ENCODE assay signal across 7 cellular contexts in the genomic region with DNA sequence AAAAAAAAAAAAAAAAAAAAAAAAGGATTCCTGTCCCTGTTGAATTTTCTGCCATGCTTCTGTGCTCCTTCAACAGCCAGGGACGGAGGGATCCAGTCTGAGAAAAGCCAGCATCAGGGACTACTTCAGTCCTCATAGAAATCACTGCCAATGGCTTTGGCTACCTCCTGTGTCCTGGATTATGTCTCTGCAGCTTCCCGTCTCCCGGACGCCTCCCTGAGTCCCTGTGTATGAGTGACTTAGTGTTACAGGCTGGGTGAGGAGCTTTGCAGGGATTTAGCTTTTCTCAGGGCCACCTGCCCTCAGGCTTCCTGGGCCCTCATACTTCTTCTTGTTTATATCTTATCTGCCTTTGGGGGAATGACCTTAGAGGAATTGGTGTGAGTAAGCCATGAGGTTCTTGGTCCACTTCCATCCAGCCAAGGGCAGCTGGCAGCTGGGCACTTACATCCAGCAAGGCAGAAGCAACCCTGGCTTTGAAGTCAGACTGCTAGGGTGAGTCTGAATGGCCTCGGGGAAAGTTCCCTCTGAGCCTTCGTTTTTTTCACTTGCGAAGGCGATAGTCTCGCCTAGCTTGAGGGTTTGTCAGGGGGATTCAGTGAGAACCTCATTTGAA.
DNase-seq lines count a peak whose midpoint lies in the region; ATAC-seq, FAIRE-seq and TF ChIP-seq lines count a peak whose summit lies in the region.
"Not testable (repeated sequence)": the region's sequence is repeated elsewhere in the genome, so short reads cannot be mapped to it uniquely, and the experiment has no call there.

No MANE protein-coding gene starts in this region.

- CTCF ChIA-PET in activated B cell treated with CpG ODN at 0.5 μM for 24 hours (lab: Charles Lee): not testable (repeated sequence)

- DNase-seq in DMS79 treated with DMSO at 0.1 percent for 48 hours (lab: John Stamatoyannopoulos, UW) (peak; percentile 3), H54 (ENCODE audit: insufficient read length, low spot score) (peak; percentile 25), NCI-H82 (lab: John Stamatoyannopoulos, UW) (peak; percentile 88), fibroblast of the aortic adventitia (ENCODE audit: low read depth) (peak; percentile 51), iPS-NIHi7 (ENCODE audit: extremely low spot score) (peak; percentile 10), psoas muscle (peak in 1 of 2 donors; percentile 31)
- DNase-seq in activated B cell treated with CpG ODN at 0.5 μM for 24 hours: not testable (repeated sequence)

- TF ChIP-seq CTCF in activated B cell treated with CpG ODN at 0.5 μM for 24 hours (IDR thresholded peaks at IDR 0.05); fibroblast of the aortic adventitia (IDR thresholded peaks at IDR 0.05; ENCODE audit: insufficient read depth, low read length); psoas muscle (IDR thresholded peaks at IDR 0.05): not testable (repeated sequence)

- H3K27me3 Mint-ChIP-seq in activated B cell treated with CpG ODN at 0.5 μM for 24 hours: not testable (repeated sequence)

- H3K36me3 Mint-ChIP-seq in activated B cell treated with CpG ODN at 0.5 μM for 24 hours (ENCODE audit: low read depth): not testable (repeated sequence)

- H3K4me1 Mint-ChIP-seq in activated B cell treated with CpG ODN at 0.5 μM for 24 hours: peaks cover 81% of the 10 kb centered on the region

- peak; percentile 90 for FAIRE-seq in H54 (lab: Jason Lieb, UNC)

- not testable (repeated sequence) for H3K9me3 ChIP-seq in psoas muscle

- not testable (repeated sequence) for H3K4me3 ChIP-seq in fibroblast of the aortic adventitia (ENCODE audit: low read depth, low read length); psoas muscle

- not testable (repeated sequence) for ATAC-seq in activated B cell treated with CpG ODN at 0.5 μM for 24 hours (ENCODE audit: low read depth)
- ATAC-seq in psoas muscle: peak; percentile 57 to 76 (median 64)

- H3K4me3 Mint-ChIP-seq in activated B cell treated with CpG ODN at 0.5 μM for 24 hours: not testable (repeated sequence)

- intact Hi-C loops in activated B cell treated with CpG ODN at 0.5 μM for 24 hours (cut with micrococcal nuclease); psoas muscle (cut with DNase I): not testable (repeated sequence)

- not testable (repeated sequence) for H3K36me3 ChIP-seq in psoas muscle (ENCODE audit: insufficient read depth in 1 of 2, low read depth in 1 of 2)

- TF ChIP-seq POLR2A in H54 (IDR thresholded peaks at IDR 0.05; ENCODE audit: low read depth, low read length): not testable (repeated sequence)

- H3K9me3 Mint-ChIP-seq in activated B cell treated with CpG ODN at 0.5 μM for 24 hours: not testable (repeated sequence)

- H3K27ac Mint-ChIP-seq in activated B cell treated with CpG ODN at 0.5 μM for 24 hours: peak overlapping the region; percentile 76

- H3K4me1 ChIP-seq in psoas muscle: not testable (repeated sequence)

- H3K27me3 ChIP-seq in psoas muscle (ENCODE audit: insufficient read depth in 3 of 3, low read length in 2 of 3): not testable (repeated sequence)

- WGBS in psoas muscle, 3 donors: 30 to 35% (median 30%) methylated on average over 4 to 9 of the region's 9 CpGs

- H3K27ac ChIP-seq in psoas muscle: not testable (repeated sequence)

- POLR2A ChIA-PET in activated B cell treated with CpG ODN at 0.5 μM for 24 hours (lab: Charles Lee): interaction anchor here (0.6 to 1.1 kb wide), 2 partner anchors 9 to 18 kb away, joined by 4 read pairs; no protein-coding TSS in a partner anchor
